ENCODE assay signal across 10 cellular contexts in genomic region chr10:87816163-87816841, GRCh38. TPM values are rescaled to one million over a fixed set of nuclear protein-coding genes. Genes with fewer than 3 reads are reported as not detected.
A peak's percentile ranks its signal among the peaks of the same experiment; 100 is the strongest.
DNase-seq lines count a peak whose midpoint lies in the region; ATAC-seq and TF ChIP-seq lines count a peak whose summit lies in the region.
"Had no signal": no experiment of that assay in that cellular context is flagged by ENCODE, and none has a peak within 500 bp of the region (broad histone marks: within the 10 kb centered on the region; RNA-seq: fewer than 3 reads in every experiment).

No MANE protein-coding gene starts in this region.

- H3K27me3 Mint-ChIP-seq in osteocyte (ENCODE audit: unreplicated experiment) = no peaks in the 10 kb centered on the region

- DNase-seq in SK-N-SH = no peak
- DNase-seq in MM.1S = no peak
- no peak for DNase-seq in colonic mucosa
- no peak for DNase-seq in osteocyte (ENCODE audit: extremely low spot score, unreplicated experiment)
- DNase-seq in GDM1 (lab: John Stamatoyannopoulos, UW) = no peak
- DNase-seq: C1 segment of cervical spinal cord; stimulated activated CD4-positive, alpha-beta T cell treated with anti-CD3 and anti-CD28 coated beads, Interleukin-4, amount 100 ng/mL, for 24 hours had no signal

- H3K36me3 ChIP-seq in SK-N-SH (replicated peaks in 1 of 2; ENCODE audit: control insufficient read depth in 1 of 2, insufficient read depth in 2 of 2, low read length in 1 of 2) = peaks cover 29 to 32% of the 10 kb centered on the region in 2 experiments
- peaks cover 5% of the 10 kb centered on the region; the same call in 1 of the 2 replicates for H3K36me3 ChIP-seq in MM.1S (replicated peaks; ENCODE audit: insufficient read depth, low read length)
- no peaks in the 10 kb centered on the region for H3K36me3 ChIP-seq in colonic mucosa

- peaks cover 7% of the 10 kb centered on the region for H3K36me3 Mint-ChIP-seq in osteocyte (ENCODE audit: unreplicated experiment)

- H3K4me2 ChIP-seq in SK-N-SH = peak overlapping the region; percentile 86
- peak overlapping the region; percentile 95 for H3K4me2 ChIP-seq in MM.1S (ENCODE audit: low read depth, low read length)

- CTCF ChIA-PET in SK-N-SH (lab: Yijun Ruan, JAX) = interaction anchor here (0.6 to 1.5 kb wide), 3 partner anchors 30 to 237 kb away, joined by 3 to 4 read pairs (median 3); no protein-coding TSS in a partner anchor

- H3K9ac ChIP-seq in SK-N-SH (peak overlapping the region; percentile 90; the same call in 1 of the 2 replicates), MM.1S (ENCODE audit: low read length) (peak overlapping the region; percentile 85; the same call in 1 of the 2 replicates), colonic mucosa (ENCODE audit: low read depth in 2 of 2, low read length in 2 of 2) (peak overlapping the region in 1 of 2 donors; percentile 83)

- peaks cover 19% of the 10 kb centered on the region for H4K20me1 ChIP-seq in SK-N-SH (ENCODE audit: insufficient read depth)
- peaks cover 9% of the 10 kb centered on the region; the same call in 1 of the 2 replicates for H4K20me1 ChIP-seq in MM.1S (ENCODE audit: insufficient read depth, low read length)

- H3K4me3 ChIP-seq in SK-N-SH (ENCODE audit: low read depth in 2 of 2, low read length in 1 of 2) (peak overlapping the region; percentile 86 to 94), MM.1S (ENCODE audit: low read length) (peak overlapping the region; percentile 82), colonic mucosa (peak overlapping the region; percentile 68)

- no peaks in the 10 kb centered on the region for H3K9me3 ChIP-seq in SK-N-SH
- H3K9me3 ChIP-seq in MM.1S (replicated peaks; ENCODE audit: insufficient read depth, low read length) = no peaks in the 10 kb centered on the region
- no peaks in the 10 kb centered on the region for H3K9me3 ChIP-seq in colonic mucosa

- H3K79me2 ChIP-seq in SK-N-SH (ENCODE audit: insufficient read depth) (peaks cover 65% of the 10 kb centered on the region), MM.1S (ENCODE audit: low read length) (peaks cover 65% of the 10 kb centered on the region)

- POLR2A ChIA-PET in SK-N-SH (lab: Yijun Ruan, JAX) = no interaction called here

- no peaks in the 10 kb centered on the region; the same call in 1 of the 2 replicates for H3K9me2 ChIP-seq in SK-N-SH
- no peaks in the 10 kb centered on the region for H3K9me2 ChIP-seq in MM.1S (replicated peaks; ENCODE audit: insufficient read depth, low read length)

- intact Hi-C loops in colonic mucosa (cut with DNase I) = no loop called here

- 21% methylated on average over 6 of the region's 6 CpGs for WGBS in SK-N-SH (ENCODE audit: low lambda C conversion rate)

- peaks cover 17% of the 10 kb centered on the region for H3F3A ChIP-seq in SK-N-SH (replicated peaks; ENCODE audit: insufficient read depth)
- H3F3A ChIP-seq in MM.1S (ENCODE audit: insufficient read depth, low read length) = peaks cover 20% of the 10 kb centered on the region

- no peaks in the 10 kb centered on the region for H3K9me3 Mint-ChIP-seq in osteocyte (ENCODE audit: unreplicated experiment)

- TF ChIP-seq RAD21 in SK-N-SH (IDR thresholded peaks at IDR 0.05; ENCODE audit: low read length) = no peak

- ATAC-seq in SK-N-SH treated with all-trans-retinoic acid at 6 μM for 48 hours (no peak), GM21619 (IDR thresholded peaks at IDR 0.05; ENCODE audit: unreplicated experiment) (no peak), HG03439 (IDR thresholded peaks at IDR 0.05; ENCODE audit: unreplicated experiment) (no peak)

- no peak overlapping the region for H3K27ac Mint-ChIP-seq in osteocyte (ENCODE audit: unreplicated experiment)

- peaks cover 25% of the 10 kb centered on the region for H3K4me1 Mint-ChIP-seq in osteocyte (ENCODE audit: unreplicated experiment)

- H3K4me3 Mint-ChIP-seq in osteocyte (ENCODE audit: unreplicated experiment) = peak overlapping the region; percentile 95

- H3K27ac ChIP-seq in SK-N-SH (ENCODE audit: low read depth in 2 of 2, low read length in 1 of 2) = peak overlapping the region; percentile 6 to 91; a peak in 3 of 4 replicates
- no peak overlapping the region for H3K27ac ChIP-seq in MM.1S (ENCODE audit: low read length)
- H3K27ac ChIP-seq in colonic mucosa = no peak overlapping the region

- TF ChIP-seq EP300 in SK-N-SH (IDR thresholded peaks at IDR 0.05; ENCODE audit: borderline replicate concordance in 1 of 2, low read depth in 1 of 2, low read length in 1 of 2) = no peak

- H3K27me3 ChIP-seq in SK-N-SH (ENCODE audit: insufficient read depth) (no peaks in the 10 kb centered on the region), MM.1S (replicated peaks; ENCODE audit: insufficient read depth, low read length) (no peaks in the 10 kb centered on the region), colonic mucosa (no peaks in the 10 kb centered on the region)

- H2AFZ ChIP-seq in SK-N-SH (ENCODE audit: low read depth) = peak overlapping the region; percentile 16
- H2AFZ ChIP-seq in MM.1S (ENCODE audit: low read length) = no peak overlapping the region

- TF ChIP-seq CTCF in SK-N-SH (IDR thresholded peaks at IDR 0.05) = peak; percentile 50
- TF ChIP-seq CTCF in MM.1S (IDR thresholded peaks at IDR 0.05; ENCODE audit: low read length) = 0 out of 2 replicates have a peak, but pooled peaks have one; percentile 14
- TF ChIP-seq CTCF in colonic mucosa (IDR thresholded peaks at IDR 0.05) = no peak
- TF ChIP-seq CTCF in osteocyte (IDR thresholded peaks at IDR 0.05) = no peak

- H3K4me1 ChIP-seq in SK-N-SH (ENCODE audit: control insufficient read depth in 1 of 2, insufficient read depth in 2 of 2, low read depth in 1 of 2, low read length in 1 of 2) (peaks cover 10 to 12% of the 10 kb centered on the region in 2 experiments; a peak in 3 of 4 replicates), MM.1S (ENCODE audit: low read length) (peaks cover 15% of the 10 kb centered on the region), colonic mucosa (no peaks in the 10 kb centered on the region)

TF ChIP-seq in SK-N-SH, 30 proteins besides CTCF, POLR2A, EP300 and RAD21 (continues in another document):
- TF ChIP-seq TCF12 (IDR thresholded peaks at IDR 0.05) (no peak), FOSL2 (IDR thresholded peaks at IDR 0.05; ENCODE audit: borderline replicate concordance, low read depth) (no peak), JUND (IDR thresholded peaks at IDR 0.05) (no peak)

TF ChIP-seq in SK-N-SH treated with all-trans-retinoic acid at 6 μM for 48 hours, 23 proteins besides CTCF, POLR2A, EP300 and RAD21 (continues in another document):
- TF ChIP-seq CREB5 (CRISPR knock-in tag; IDR thresholded peaks at IDR 0.05; ENCODE audit: low read depth) (no peak), ZFP3 (CRISPR knock-in tag; IDR thresholded peaks at IDR 0.05) (no peak), ZNF70 (CRISPR knock-in tag; IDR thresholded peaks at IDR 0.05) (no peak), ZC3H10 (CRISPR knock-in tag; IDR thresholded peaks at IDR 0.05) (no peak), ARNTL (CRISPR knock-in tag; IDR thresholded peaks at IDR 0.05; ENCODE audit: borderline replicate concordance, low read depth) (no peak), ISL1 (CRISPR knock-in tag; IDR thresholded peaks at IDR 0.05) (no peak), PPARA (CRISPR knock-in tag; IDR thresholded peaks at IDR 0.05; ENCODE audit: borderline replicate concordance) (no peak), BACH2 (CRISPR knock-in tag; IDR thresholded peaks at IDR 0.05; ENCODE audit: borderline replicate concordance) (no peak), RARB (CRISPR knock-in tag; IDR thresholded peaks at IDR 0.05) (no peak), PATZ1 (CRISPR knock-in tag; IDR thresholded peaks at IDR 0.05; ENCODE audit: borderline replicate concordance) (no peak), TCF4 (CRISPR knock-in tag; IDR thresholded peaks at IDR 0.05; ENCODE audit: borderline replicate concordance) (no peak), ZFP30 (CRISPR knock-in tag; IDR thresholded peaks at IDR 0.05) (no peak)

RNA-seq across cellular contexts. Expression of gene ATAD1, which starts 1.7 kb away (rescaled TPM):
- 13.5 and 21.0 TPM in 2 replicates for polyA plus RNA-seq in SK-N-SH (2012; rRNA removed)
- 26.3 and 34.2 TPM in 2 replicates for polyA plus RNA-seq in SK-N-SH (2012; cell fraction: cytosol; rRNA removed)
- polyA plus RNA-seq in SK-N-SH (2012; cell fraction: nucleus; rRNA removed) = 4.0 and 16.5 TPM in 2 replicates
- 10 to 100 TPM; 38.1 to 59.9 TPM for total RNA-seq in colonic mucosa
- 61.1 and 63.2 TPM in 2 replicates for total RNA-seq in osteocyte

RNA-seq across cellular contexts. Expression of gene KLLN, which starts 47.0 kb away (rescaled TPM):
- polyA plus RNA-seq in SK-N-SH (2012; rRNA removed) = 0.83 and 1.2 TPM in 2 replicates
- polyA plus RNA-seq in SK-N-SH (2012; cell fraction: cytosol; rRNA removed) = 0.86 and 1.0 TPM in 2 replicates
- 0.51 and 0.54 TPM in 2 replicates for polyA plus RNA-seq in SK-N-SH (2012; cell fraction: nucleus; rRNA removed)
- total RNA-seq in colonic mucosa (1 to 10 TPM; 1.0 to 1.8 TPM), osteocyte (0.39 and 0.46 TPM in 2 replicates)

RNA-seq across cellular contexts. Expression of gene PTEN, which starts 47.1 kb away (rescaled TPM):
- 12.8 and 13.1 TPM in 2 replicates for polyA plus RNA-seq in SK-N-SH (2012; rRNA removed)
- 15.4 and 25.8 TPM in 2 replicates for polyA plus RNA-seq in SK-N-SH (2012; cell fraction: cytosol; rRNA removed)
- 8.4 and 14.2 TPM in 2 replicates for polyA plus RNA-seq in SK-N-SH (2012; cell fraction: nucleus; rRNA removed)
- total RNA-seq in colonic mucosa (100 to 1,000 TPM in 1 of 2 donors, 10 to 100 TPM in 1; 79.2 to 111 TPM), osteocyte (67.6 and 69.3 TPM in 2 replicates)

Comparison
In these comparisons a context has a peak if more than half of its experiments do, and no peak if none do; other contexts are left out.
1. H3K27ac ChIP-seq: peak in SK-N-SH (2 of 2); none in MM.1S (single experiment) and colonic mucosa (single experiment).
2. CTCF ChIP-seq: peak in SK-N-SH (single experiment) and MM.1S (single experiment); none in colonic mucosa (single experiment) and osteocyte (single experiment).
3. Peak in every context shown above with its lines, with median percentiles within 50 percentile points of each other: H3K4me3 ChIP-seq.